In genomic region chr2:128390256-128390990, GRCh38 we compare ENCODE assay signal across 1 cellular context.
TF ChIP-seq lines count a peak whose summit lies in the region.

No MANE protein-coding gene starts in this region.

TF ChIP-seq in H1, 55 proteins besides CTCF, POLR2A, EP300 and RAD21:
- TF ChIP-seq JUND (IDR thresholded peaks at IDR 0.05; ENCODE audit: low read length) = no peak
- TF ChIP-seq SP4 (IDR thresholded peaks at IDR 0.05; ENCODE audit: low read length) = no peak
- TF ChIP-seq ASH2L (IDR thresholded peaks at IDR 0.05; ENCODE audit: low read length) = no peak
- TF ChIP-seq HDAC2 (IDR thresholded peaks at IDR 0.05; ENCODE audit: borderline replicate concordance in 1 of 2, low read depth in 2 of 2, low read length in 2 of 2) = no peak
- TF ChIP-seq CTBP2 (IDR thresholded peaks at IDR 0.05; ENCODE audit: borderline replicate concordance, insufficient read depth, insufficient read length, low read length) = no peak
- no peak for TF ChIP-seq PHF8 (conservative IDR thresholded peaks at IDR 0.05; ENCODE audit: low read depth, low read length)
- no peak for TF ChIP-seq HDAC6 (IDR thresholded peaks at IDR 0.05; ENCODE audit: low read depth, low read length)
- no peak for TF ChIP-seq SIRT6 (IDR thresholded peaks at IDR 0.05; ENCODE audit: low read length)
- no peak for TF ChIP-seq CBX8 (IDR thresholded peaks at IDR 0.05; ENCODE audit: borderline replicate concordance, low read depth, low read length)
- TF ChIP-seq POLR2AphosphoS5 (IDR thresholded peaks at IDR 0.05; ENCODE audit: low read depth, low read length) = no peak
- TF ChIP-seq MAFK (IDR thresholded peaks at IDR 0.05; ENCODE audit: low read depth, low read length) = no peak
- no peak for TF ChIP-seq GABPA (IDR thresholded peaks at IDR 0.05; ENCODE audit: borderline replicate concordance, insufficient read depth, low read length)
- TF ChIP-seq EGR1 (IDR thresholded peaks at IDR 0.05; ENCODE audit: borderline replicate concordance, low read depth, low read length) = no peak
- no peak for TF ChIP-seq SRF (IDR thresholded peaks at IDR 0.05; ENCODE audit: low read depth, low read length)
- TF ChIP-seq CHD1 (IDR thresholded peaks at IDR 0.05; ENCODE audit: low read depth, low read length) = no peak
